8 cellular contexts compared by ENCODE assay signal in the genomic region with DNA sequence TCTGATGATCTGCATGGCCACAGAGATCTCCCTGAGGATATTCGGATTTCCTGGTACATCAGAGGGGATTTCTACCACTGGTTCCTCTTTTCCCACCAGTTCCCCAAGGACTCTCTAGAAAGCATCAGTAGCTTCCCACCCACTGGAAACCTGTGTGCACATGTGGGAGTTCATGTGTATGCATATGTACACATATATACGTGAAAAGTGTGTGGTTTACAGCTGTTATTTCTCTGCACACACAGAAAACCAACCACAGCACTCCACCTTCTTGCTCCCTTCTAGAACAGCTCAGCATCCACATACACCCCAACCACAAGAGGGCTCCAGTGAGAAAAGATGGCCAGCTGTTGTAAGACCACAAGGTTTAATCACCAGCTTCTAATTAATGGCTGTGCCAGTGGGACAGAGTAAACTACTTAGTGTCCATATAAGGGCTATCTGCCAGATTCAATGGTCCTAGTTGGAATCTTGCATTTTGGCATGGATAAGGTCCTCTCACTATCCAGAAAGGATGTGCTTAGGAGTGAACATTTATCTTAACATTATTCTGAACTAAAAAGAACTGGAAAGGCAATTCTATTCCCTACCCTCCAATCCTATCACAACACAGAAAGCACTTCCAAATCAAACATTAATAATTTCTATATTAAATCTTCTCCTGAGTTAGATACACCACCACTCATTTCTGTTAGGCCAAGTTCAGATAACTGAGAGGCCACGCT. TPM values are rescaled to one million over a fixed set of nuclear protein-coding genes. Genes with fewer than 3 reads are reported as not detected.
A peak's percentile ranks its signal among the peaks of the same experiment; 100 is the strongest.
DNase-seq lines count a peak whose midpoint lies in the region; ATAC-seq and TF ChIP-seq lines count a peak whose summit lies in the region.

No MANE protein-coding gene starts in this region.

- no peaks in the 10 kb centered on the region for H3K27me3 Mint-ChIP-seq in CD4-positive, alpha-beta memory T cell
- no peaks in the 10 kb centered on the region for H3K27me3 Mint-ChIP-seq in progenitor cell of endocrine pancreas

- peaks cover 65% of the 10 kb centered on the region for H3K36me3 ChIP-seq in CD4-positive, alpha-beta memory T cell (ENCODE audit: insufficient read depth, low read length)

- H3K4me1 Mint-ChIP-seq in CD4-positive, alpha-beta memory T cell, result peaks cover 19 to 42% (median 30%) of the 10 kb centered on the region in 4 donors
- peaks cover 33% of the 10 kb centered on the region for H3K4me1 Mint-ChIP-seq in progenitor cell of endocrine pancreas (ENCODE audit: low read depth)

- H3K4me3 Mint-ChIP-seq in CD4-positive, alpha-beta memory T cell, result no peak overlapping the region
- no peak overlapping the region for H3K4me3 Mint-ChIP-seq in progenitor cell of endocrine pancreas (ENCODE audit: low read depth)

- H3K27ac ChIP-seq in CD4-positive, alpha-beta memory T cell (ENCODE audit: low read depth, low read length), result no peak overlapping the region

- peaks cover 42% of the 10 kb centered on the region for H3K4me1 ChIP-seq in CD4-positive, alpha-beta memory T cell (ENCODE audit: insufficient read depth, low read length)

- H3K27me3 ChIP-seq in CD4-positive, alpha-beta memory T cell (ENCODE audit: insufficient read depth, low read length), result no peaks in the 10 kb centered on the region

- H3K4me3 ChIP-seq in CD4-positive, alpha-beta memory T cell (ENCODE audit: low read length in 2 of 2), result no peak overlapping the region

- ATAC-seq in GM21423 (IDR thresholded peaks at IDR 0.05; ENCODE audit: unreplicated experiment) (peak; percentile 52), HG02763 (IDR thresholded peaks at IDR 0.05; ENCODE audit: unreplicated experiment) (no peak)

- CTCF ChIA-PET in CD4-positive, alpha-beta memory T cell (lab: Charles Lee; ENCODE audit: partially characterized antibody), result interaction anchor here (0.6 to 3.3 kb wide), 25 partner anchors 12 to 253 kb away, joined by 3 to 21 read pairs (median 4); partner anchors contain the start of genes AHDC1, MAP3K6 and WASF2

- TF ChIP-seq CTCF in progenitor cell of endocrine pancreas (IDR thresholded peaks at IDR 0.05; ENCODE audit: unreplicated experiment), result peak; percentile 57

- peak overlapping the region; percentile 29 to 75 (median 42) for H3K27ac Mint-ChIP-seq in CD4-positive, alpha-beta memory T cell
- peak overlapping the region; percentile 59 for H3K27ac Mint-ChIP-seq in progenitor cell of endocrine pancreas

- H3K9me3 Mint-ChIP-seq in CD4-positive, alpha-beta memory T cell, result no peaks in the 10 kb centered on the region
- no peaks in the 10 kb centered on the region for H3K9me3 Mint-ChIP-seq in progenitor cell of endocrine pancreas (ENCODE audit: low read depth)

- H3K36me3 Mint-ChIP-seq in CD4-positive, alpha-beta memory T cell, result peaks cover 50 to 74% of the 10 kb centered on the region in 2 donors
- peaks cover 29% of the 10 kb centered on the region for H3K36me3 Mint-ChIP-seq in progenitor cell of endocrine pancreas (ENCODE audit: insufficient read depth)

- no peaks in the 10 kb centered on the region for H3K9me3 ChIP-seq in CD4-positive, alpha-beta memory T cell (ENCODE audit: control insufficient read depth in 1 of 2, low read length in 2 of 2)

- intact Hi-C loops in CD4-positive, alpha-beta memory T cell (cut with micrococcal nuclease), result loop anchor here (2.0 to 5.0 kb wide), 3 partner anchors 106 to 246 kb away; no protein-coding TSS in a partner anchor

- peak; percentile 51 to 67 (median 60) for DNase-seq in CD4-positive, alpha-beta memory T cell
- DNase-seq in NCI-H69 (lab: John Stamatoyannopoulos, UW) (peak; percentile 86), activated T-cell treated with anti-CD3 and anti-CD28 coated beads for 24 hours (ENCODE audit: low read depth) (peak; percentile 53), fibroblast of the conjunctiva (ENCODE audit: low read depth) (peak; percentile 52), progenitor cell of endocrine pancreas (ENCODE audit: low spot score, unreplicated experiment) (no peak), HPDE6-E6E7 (ENCODE audit: extremely low spot score) (no peak)

- POLR2A ChIA-PET in CD4-positive, alpha-beta memory T cell (lab: Charles Lee; ENCODE audit: partially characterized antibody), result interaction anchor here (0.6 to 2.6 kb wide), 7 partner anchors 12 to 246 kb away, joined by 3 to 7 read pairs (median 4); partner anchors contain the start of gene WASF2

RNA-seq across cellular contexts. Expression of gene GPR3, which starts 24.1 kb away (rescaled TPM):
- total RNA-seq in CD4-positive, alpha-beta memory T cell, result not detected
- polyA plus RNA-seq in CD4-positive, alpha-beta memory T cell, result not detected
- total RNA-seq in progenitor cell of endocrine pancreas, result 1.00 and 1.1 TPM in 2 replicates

RNA-seq across cellular contexts. Expression of gene CD164L2, which starts 33.4 kb away (rescaled TPM):
- not detected for total RNA-seq in CD4-positive, alpha-beta memory T cell
- polyA plus RNA-seq in CD4-positive, alpha-beta memory T cell, result under 1 TPM in 1 of 2 donors, not detected in 1; 0.22 TPM
- total RNA-seq in progenitor cell of endocrine pancreas, result not detected in 2 replicates

RNA-seq across cellular contexts. Expression of gene FCN3, which starts 41.9 kb away (rescaled TPM):
- not detected for total RNA-seq in CD4-positive, alpha-beta memory T cell
- polyA plus RNA-seq in CD4-positive, alpha-beta memory T cell, result not detected
- not detected in 2 replicates for total RNA-seq in progenitor cell of endocrine pancreas

RNA-seq across cellular contexts. Expression of gene MAP3K6, which starts 49.8 kb away (rescaled TPM):
- 10 to 100 TPM in 1 of 2 experiments, 1 to 10 TPM in 1; 8.8 to 11.7 TPM for total RNA-seq in CD4-positive, alpha-beta memory T cell
- 1 to 10 TPM; 4.5 to 8.1 TPM for polyA plus RNA-seq in CD4-positive, alpha-beta memory T cell
- 1.1 and 1.8 TPM in 2 replicates for total RNA-seq in progenitor cell of endocrine pancreas

Comparison
In these comparisons a context has a peak if more than half of its experiments do, and no peak if none do; other contexts are left out.
1. DNase-seq: peak in CD4-positive, alpha-beta memory T cell (5 of 5), NCI-H69 (single experiment), activated T-cell treated with anti-CD3 and anti-CD28 coated beads for 24 hours (single experiment) and fibroblast of the conjunctiva (single experiment); none in progenitor cell of endocrine pancreas (single experiment) and HPDE6-E6E7 (single experiment).